In genomic region chr2:47404356-47404755, GRCh38 we compare ENCODE assay signal across 8 cellular contexts. TPM values are rescaled to one million over a fixed set of nuclear protein-coding genes. Genes with fewer than 3 reads are reported as not detected.
DNase-seq lines count a peak whose midpoint lies in the region; ATAC-seq, FAIRE-seq and TF ChIP-seq lines count a peak whose summit lies in the region.

No MANE protein-coding gene starts in this region.

- H3K27ac Mint-ChIP-seq in CD14-positive monocyte: no peak overlapping the region

- H3K36me3 Mint-ChIP-seq in CD14-positive monocyte: peaks cover 0 to 7% of the 10 kb centered on the region in 2 donors

- DNase-seq in NCI-H82 (lab: John Stamatoyannopoulos, UW) (peak; percentile 17), NCI-H82 treated with DMSO at 0.1 percent for 48 hours (lab: John Stamatoyannopoulos, UW; ENCODE audit: unreplicated experiment) (no peak), SJSA1 (ENCODE audit: low read depth in 1 of 2, low spot score in 2 of 2) (no peak), foreskin fibroblast (no peak), small intestine (peak; percentile 61), CD14-positive monocyte (ENCODE audit: low spot score) (no peak), GF-D8 (lab: John Stamatoyannopoulos, UW) (no peak)

- no peak for ATAC-seq in GM21717 (IDR thresholded peaks at IDR 0.05; ENCODE audit: unreplicated experiment)

- intact Hi-C loops in CD14-positive monocyte (cut with micrococcal nuclease): no loop called here

- no peak overlapping the region for H3K27ac ChIP-seq in SJSA1
- no peak overlapping the region for H3K27ac ChIP-seq in small intestine (ENCODE audit: low read depth in 1 of 2, low read length in 1 of 2)

- H3K4me3 Mint-ChIP-seq in CD14-positive monocyte: peak overlapping the region in 1 of 2 donors; percentile 99

- peaks cover 0 to 4% (median 4%) of the 10 kb centered on the region in 3 donors for H3K27me3 Mint-ChIP-seq in CD14-positive monocyte (ENCODE audit: low read depth in 3 of 3)

- no peak for FAIRE-seq in small intestine (lab: Jason Lieb, UNC)

- H3K9me3 ChIP-seq in SJSA1 (replicated peaks): no peaks in the 10 kb centered on the region
- no peaks in the 10 kb centered on the region for H3K9me3 ChIP-seq in small intestine (ENCODE audit: control insufficient read depth, low read depth)

- H3K4me1 ChIP-seq in SJSA1 (replicated peaks): peaks cover 12% of the 10 kb centered on the region
- peaks cover 0 to 7% of the 10 kb centered on the region in 2 donors for H3K4me1 ChIP-seq in small intestine (ENCODE audit: control insufficient read depth in 2 of 2, insufficient read depth in 1 of 2, low read depth in 1 of 2, low read length in 1 of 2)

- H3K36me3 ChIP-seq in SJSA1 (peaks cover 14% of the 10 kb centered on the region), small intestine (ENCODE audit: control insufficient read depth in 2 of 2, insufficient read depth in 2 of 2, low read length in 2 of 2) (no peaks in the 10 kb centered on the region)

- H3K9me3 Mint-ChIP-seq in CD14-positive monocyte: peaks cover 0 to 5% (median 0%) of the 10 kb centered on the region in 7 donors

- H3K4me3 ChIP-seq in SJSA1 (peak overlapping the region; percentile 67), foreskin fibroblast (ENCODE audit: low read depth in 1 of 2, low read length in 2 of 2) (peak overlapping the region; percentile 83 to 93), small intestine (ENCODE audit: low read depth in 1 of 2, low read length in 2 of 2) (peak overlapping the region in 1 of 2 donors; percentile 88)

- peaks cover 30% of the 10 kb centered on the region for H3K4me1 Mint-ChIP-seq in CD14-positive monocyte

- TF ChIP-seq CTCF in foreskin fibroblast (IDR thresholded peaks at IDR 0.05; ENCODE audit: low read depth, low read length): no peak
- TF ChIP-seq CTCF in CD14-positive monocyte (IDR thresholded peaks at IDR 0.05): no peak

- H3K27me3 ChIP-seq in SJSA1 (replicated peaks) (no peaks in the 10 kb centered on the region), small intestine (ENCODE audit: control insufficient read depth in 2 of 2, insufficient read depth in 2 of 2, low read length in 2 of 2) (no peaks in the 10 kb centered on the region)

- WGBS in small intestine, 3 donors: 24 to 68% (median 38%) methylated on average over 10 of the region's 10 CpGs

RNA-seq across cellular contexts. Expression of gene MSH2, which starts 1.4 kb away (rescaled TPM):
- 44.8 and 50.4 TPM in 2 replicates for total RNA-seq in SJSA1 (2014; rRNA removed; shearing (Covaris generic))
- 10 to 100 TPM in 1 of 3 donors, 1 to 10 TPM in 2; 4.0 to 15.7 (median 4.9) TPM for polyA plus RNA-seq in small intestine
- 1 to 10 TPM; 2.0 to 2.8 TPM for polyA plus RNA-seq in CD14-positive monocyte

RNA-seq across cellular contexts. Expression of gene EPCAM, which starts 35.2 kb away (rescaled TPM):
- total RNA-seq in SJSA1 (2014; rRNA removed; shearing (Covaris generic)): 0.66 and 0.74 TPM in 2 replicates
- polyA plus RNA-seq in small intestine (100 to 1,000 TPM; 580 to 727 (median 671) TPM), CD14-positive monocyte (not detected)

Comparison
In these comparisons a context has a peak if more than half of its experiments do, and no peak if none do; other contexts are left out.
1. DNase-seq: peak in NCI-H82 (single experiment) and small intestine (single experiment); none in NCI-H82 treated with DMSO at 0.1 percent for 48 hours (single experiment), SJSA1 (0 of 2), foreskin fibroblast (0 of 2), CD14-positive monocyte (single experiment) and GF-D8 (single experiment).
2. RNA of gene EPCAM, which starts 35.2 kb away (polyA plus RNA-seq): 580 to 727 TPM in small intestine; not detected in CD14-positive monocyte; every median in the first group is over 100 times any median in the second.